30 cellular contexts compared by ENCODE assay signal in genomic region chr1:217032715-217033367, GRCh38.
"Had no signal": no experiment of that assay in that cellular context is flagged by ENCODE, and none has a peak within 500 bp of the region (broad histone marks: within the 10 kb centered on the region; RNA-seq: fewer than 3 reads in every experiment).

No MANE protein-coding gene starts in this region.

- FAIRE-seq: endothelial cell of umbilical vein had no signal

- H3K36me3 ChIP-seq: esophagus muscularis mucosa, gastroesophageal sphincter, neural progenitor cell, spleen, tibial artery had no signal

- H3K4me3 Mint-ChIP-seq: immature natural killer cell; memory B cell; mesothelial cell of epicardium; natural killer cell treated with Interleukin-12 subunit alpha and Interleukin-12 subunit beta and Interleukin-15 and Interleukin-18, amount 100 ng/mL, for 72 hours; neural progenitor cell; stimulated activated memory B cell treated with anti-CD40 and anti-IgM and Interleukin-4, amounts not matched to agents 10 μg/mL and 1 μg/mL and 100 μg/mL, for 72 hours; type B pancreatic cell had no signal

- H3K27me3 ChIP-seq: esophagus muscularis mucosa, foreskin keratinocyte, gastroesophageal sphincter, neural progenitor cell, spleen, testis, tibial artery had no signal

- ATAC-seq: foreskin keratinocyte; gastroesophageal sphincter; left colon; mucosa of descending colon; natural killer cell treated with Interleukin-12 subunit alpha and Interleukin-12 subunit beta and Interleukin-15 and Interleukin-18, amount 100 ng/mL, for 72 hours; stimulated activated memory B cell treated with anti-CD40 and anti-IgM and Interleukin-4, amounts not matched to agents 10 μg/mL and 1 μg/mL and 100 μg/mL, for 72 hours; stimulated activated naive CD8-positive, alpha-beta T cell treated with anti-CD3 and anti-CD28 coated beads, Interleukin-15, Interleukin-2, amounts not matched to agents 100 U/mL and 50 U/mL, for 24 hours had no signal

- H3K9me3 ChIP-seq: esophagus muscularis mucosa, mucosa of descending colon, testis, tibial artery had no signal

- H3K9ac ChIP-seq: neural progenitor cell, parathyroid adenoma had no signal

- H3K4me2 ChIP-seq: neural progenitor cell had no signal

- H2AFZ ChIP-seq: neural progenitor cell, parathyroid adenoma had no signal

- H3K27ac ChIP-seq: coronary artery, esophagus muscularis mucosa, foreskin keratinocyte, gastroesophageal sphincter, neural progenitor cell, parathyroid adenoma, skin epidermis, spleen, testis, tibial artery had no signal

- H3K36me3 Mint-ChIP-seq: immature natural killer cell; memory B cell; naive B cell; natural killer cell treated with Interleukin-12 subunit alpha and Interleukin-12 subunit beta and Interleukin-15 and Interleukin-18, amount 100 ng/mL, for 72 hours; stimulated activated memory B cell treated with anti-CD40 and anti-IgM and Interleukin-4, amounts not matched to agents 10 μg/mL and 1 μg/mL and 100 μg/mL, for 72 hours had no signal

- H3K9me3 Mint-ChIP-seq: type B pancreatic cell had no signal

- H3K4me1 Mint-ChIP-seq: memory B cell had no signal

- H3K27ac Mint-ChIP-seq: immature natural killer cell; memory B cell; mesothelial cell of epicardium; naive B cell; natural killer cell treated with Interleukin-12 subunit alpha and Interleukin-12 subunit beta and Interleukin-15 and Interleukin-18, amount 100 ng/mL, for 72 hours; neural progenitor cell; progenitor cell of endocrine pancreas; stimulated activated memory B cell treated with anti-CD40 and anti-IgM and Interleukin-4, amounts not matched to agents 10 μg/mL and 1 μg/mL and 100 μg/mL, for 72 hours; type B pancreatic cell had no signal

- DNase-seq: dermis blood vessel endothelial cell; effector memory CD4-positive, alpha-beta T cell; foreskin keratinocyte; hypothalamus; immature natural killer cell; islet precursor cell; kidney glomerular epithelial cell; left colon; mucosa of descending colon; naive B cell; spleen; stimulated activated CD4-positive, alpha-beta T cell treated with anti-CD3 and anti-CD28 coated beads, Interleukin-4, amount 100 ng/mL, for 4 hours; stimulated activated naive CD8-positive, alpha-beta T cell treated with anti-CD3 and anti-CD28 coated beads, Interleukin-15, Interleukin-2, amounts not matched to agents 100 U/mL and 50 U/mL, for 24 hours; substantia nigra; testis; tibial artery had no signal

- H3K4me1 ChIP-seq: neural progenitor cell, testis had no signal

- H3K4me3 ChIP-seq: coronary artery, esophagus muscularis mucosa, gastroesophageal sphincter, lung, mucosa of descending colon, neural progenitor cell, skin epidermis, spleen, testis, tibial artery had no signal

- H3K27me3 Mint-ChIP-seq: memory B cell; natural killer cell treated with Interleukin-12 subunit alpha and Interleukin-12 subunit beta and Interleukin-15 and Interleukin-18, amount 100 ng/mL, for 72 hours; progenitor cell of endocrine pancreas; stimulated activated memory B cell treated with anti-CD40 and anti-IgM and Interleukin-4, amounts not matched to agents 10 μg/mL and 1 μg/mL and 100 μg/mL, for 72 hours; type B pancreatic cell had no signal
